ENCODE assay signal across 27 cellular contexts in the genomic region with DNA sequence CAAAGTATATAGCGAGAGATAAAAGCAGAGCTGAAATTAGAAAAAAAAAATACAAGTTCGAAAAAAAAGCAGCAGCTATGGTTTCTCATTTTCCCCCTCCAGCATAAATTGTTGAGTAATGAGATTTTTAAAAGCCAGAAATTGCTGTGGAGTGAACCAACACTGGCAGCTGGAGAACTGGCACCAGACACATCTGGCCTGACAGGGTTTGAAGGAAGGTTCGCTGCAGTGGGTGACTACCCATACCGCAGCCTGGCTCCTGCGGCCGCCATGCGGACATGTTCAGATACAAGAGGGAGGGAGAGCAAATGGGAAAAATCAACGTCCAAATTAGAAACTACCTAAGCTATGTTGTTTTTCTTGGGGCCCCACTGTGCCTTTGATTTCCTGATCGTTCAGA. TPM values are rescaled to one million over a fixed set of nuclear protein-coding genes. Genes with fewer than 3 reads are reported as not detected.
A peak's percentile ranks its signal among the peaks of the same experiment; 100 is the strongest.
DNase-seq lines count a peak whose midpoint lies in the region; ATAC-seq and TF ChIP-seq lines count a peak whose summit lies in the region.
"Had no signal": no experiment of that assay in that cellular context is flagged by ENCODE, and none has a peak within 500 bp of the region (broad histone marks: within the 10 kb centered on the region; RNA-seq: fewer than 3 reads in every experiment).

No MANE protein-coding gene starts in this region.

- intact Hi-C loops in A673 (cut with micrococcal nuclease; ENCODE audit: unreplicated experiment) = no loop called here

- no peak overlapping the region for H4K8ac ChIP-seq in H9 (replicated peaks; ENCODE audit: insufficient read length, low read depth, low read length)

- peaks cover 0 to 13% of the 10 kb centered on the region in 2 experiments; a peak in 3 of 5 replicates for H3K9me3 Mint-ChIP-seq in H9
- H3K9me3 Mint-ChIP-seq in nephron progenitor cell = no peaks in the 10 kb centered on the region
- H3K9me3 Mint-ChIP-seq: natural killer cell treated with Interleukin-12 subunit alpha and Interleukin-12 subunit beta and Interleukin-15 and Interleukin-18, amount 100 ng/mL, for 72 hours had no signal

- no peak overlapping the region for H3K27ac Mint-ChIP-seq in H9
- H3K27ac Mint-ChIP-seq in nephron progenitor cell = no peak overlapping the region
- H3K27ac Mint-ChIP-seq: activated CD8-positive, alpha-beta memory T cell treated with anti-CD3 and anti-CD28 coated beads, Interleukin-2, amount 10 ng/mL, durations not matched to agents 7 days and 5 days; natural killer cell treated with Interleukin-12 subunit alpha and Interleukin-12 subunit beta and Interleukin-15 and Interleukin-18, amount 100 ng/mL, for 72 hours; T-helper 17 cell had no signal

- peak; percentile 45 for DNase-seq in A673 (ENCODE audit: low spot score)
- peak; percentile 2 for DNase-seq in H9
- DNase-seq in adipocyte (ENCODE audit: low read depth) = peak; percentile 22
- peak; percentile 62 for DNase-seq in myocyte (ENCODE audit: low read depth)
- DNase-seq in NCI-H345 treated with DMSO at 0.1 percent for 48 hours (lab: John Stamatoyannopoulos, UW; ENCODE audit: unreplicated experiment) = no peak
- DNase-seq in nephron progenitor cell = no peak
- DNase-seq in activated T-cell treated with anti-CD3 and anti-CD28 coated beads for 4 hours = no peak
- DNase-seq: activated CD8-positive, alpha-beta memory T cell treated with anti-CD3 and anti-CD28 coated beads, Interleukin-2, amount 10 ng/mL, durations not matched to agents 7 days and 5 days; activated naive CD4-positive, alpha-beta T cell; cerebellar nuclear complex; dorsolateral prefrontal cortex; esophagus squamous epithelium; H7; hippocampal formation; left cardiac atrium; NCI-H526 treated with DMSO at 0.1 percent for 48 hours; stimulated activated naive CD4-positive, alpha-beta T cell; T-helper 17 cell had no signal

- H3K27me3 Mint-ChIP-seq in H9 (ENCODE audit: low read depth) (peaks cover 68% of the 10 kb centered on the region), nephron progenitor cell (ENCODE audit: low read depth, poor library complexity) (peaks cover 2% of the 10 kb centered on the region)

- TF ChIP-seq CTCF in A673 (conservative IDR thresholded peaks at IDR 0.05; ENCODE audit: low read depth, low read length) (no peak), H9 (conservative IDR thresholded peaks at IDR 0.05) (no peak), nephron progenitor cell (IDR thresholded peaks at IDR 0.05) (no peak)

- peaks cover 13% of the 10 kb centered on the region for H3K23me2 ChIP-seq in H9 (ENCODE audit: insufficient read length, low read depth, low read length, poor library complexity, severe bottlenecking)

- H3K14ac ChIP-seq in H9 (ENCODE audit: insufficient read depth, low read length) = no peak overlapping the region

- H3K9ac ChIP-seq in H9 (ENCODE audit: extremely low read depth, insufficient read length, low read length) (no peak overlapping the region), adipocyte (ENCODE audit: low read length) (no peak overlapping the region)

- POLR2A ChIA-PET in A673 (lab: Charles Lee; ENCODE audit: low non-redundant PET) = no interaction called here

- no peak overlapping the region for H4K5ac ChIP-seq in H9 (ENCODE audit: insufficient read length, low read depth, low read length)

- H3T11ph ChIP-seq in H9 (ENCODE audit: low read length) = no peak overlapping the region

- H3K27ac ChIP-seq in A673 (ENCODE audit: low read depth, low read length, poor library complexity, severe bottlenecking) (no peak overlapping the region), H9 (ENCODE audit: insufficient read length, low read depth, low read length) (no peak overlapping the region)
- H3K27ac ChIP-seq: adrenal gland, dorsolateral prefrontal cortex, esophagus squamous epithelium, suprapubic skin had no signal

- no TSS peak for BruUV-seq in A673 (replicated peaks; lab: Mats Ljungman, UMichigan)

- H3K79me2 ChIP-seq in H9 (ENCODE audit: insufficient read depth, low read length) = no peaks in the 10 kb centered on the region

- no peak overlapping the region for H2BK15ac ChIP-seq in H9 (ENCODE audit: low read depth, low read length)

- H3K4me3 Mint-ChIP-seq in H9 = no peak overlapping the region; a peak in 1 of 5 replicates
- no peak overlapping the region for H3K4me3 Mint-ChIP-seq in nephron progenitor cell
- H3K4me3 Mint-ChIP-seq: activated CD8-positive, alpha-beta memory T cell treated with anti-CD3 and anti-CD28 coated beads, Interleukin-2, amount 10 ng/mL, durations not matched to agents 7 days and 5 days; brain; natural killer cell treated with Interleukin-12 subunit alpha and Interleukin-12 subunit beta and Interleukin-15 and Interleukin-18, amount 100 ng/mL, for 72 hours; T-helper 17 cell had no signal

- no peak overlapping the region for H3K18ac ChIP-seq in H9 (ENCODE audit: insufficient read length, low read depth, low read length)

- no peaks in the 10 kb centered on the region for H4K20me1 ChIP-seq in H9 (ENCODE audit: control insufficient read depth, insufficient read depth, insufficient read length)

- H3K4me1 ChIP-seq in A673 (ENCODE audit: insufficient read depth, low read length, poor library complexity, severe bottlenecking) = peaks cover 10% of the 10 kb centered on the region
- no peaks in the 10 kb centered on the region for H3K4me1 ChIP-seq in H9 (ENCODE audit: insufficient read depth, low read length)
- H3K4me1 ChIP-seq in adipocyte (ENCODE audit: control insufficient read depth, insufficient read depth, low read length) = peaks cover 22% of the 10 kb centered on the region

- H3K36me3 ChIP-seq in A673 (ENCODE audit: insufficient read depth, low read length, poor library complexity, severe bottlenecking) = no peaks in the 10 kb centered on the region
- H3K36me3 ChIP-seq in adipocyte (ENCODE audit: control insufficient read depth, insufficient read depth, low read length, severe bottlenecking) = no peaks in the 10 kb centered on the region
- H3K36me3 ChIP-seq: adrenal gland, esophagus squamous epithelium, suprapubic skin had no signal

- WGBS in H9 (ENCODE audit: extremely low coverage, insufficient read length, low lambda C conversion rate) = no CpG with 5 or more reads among the region's 9 CpGs

- H3K9me3 ChIP-seq in A673 (ENCODE audit: low read depth, low read length, poor library complexity, severe bottlenecking) = no peaks in the 10 kb centered on the region
- H3K9me3 ChIP-seq in H9 (ENCODE audit: control insufficient read depth, low read depth, low read length) = peaks cover 3% of the 10 kb centered on the region
- H3K9me3 ChIP-seq in adipocyte (ENCODE audit: control insufficient read depth, low read length) = peaks cover 4% of the 10 kb centered on the region
- H3K9me3 ChIP-seq: adrenal gland, suprapubic skin had no signal

- H3K4ac ChIP-seq in H9 (ENCODE audit: low read depth, low read length) = no peak overlapping the region

- ATAC-seq in HG02571 (IDR thresholded peaks at IDR 0.05; ENCODE audit: unreplicated experiment) = no peak
- ATAC-seq: activated CD8-positive, alpha-beta memory T cell treated with anti-CD3 and anti-CD28 coated beads, Interleukin-2, amount 10 ng/mL, durations not matched to agents 7 days and 5 days; HepG2; natural killer cell treated with Interleukin-12 subunit alpha and Interleukin-12 subunit beta and Interleukin-15 and Interleukin-18, amount 100 ng/mL, for 72 hours; T-helper 17 cell had no signal

- no peak overlapping the region for H2BK5ac ChIP-seq in H9 (ENCODE audit: insufficient read length, low read length)

- H2BK20ac ChIP-seq in H9 (ENCODE audit: low read depth, low read length, poor library complexity, severe bottlenecking) = no peak overlapping the region

- no peak overlapping the region for H4K91ac ChIP-seq in H9 (ENCODE audit: insufficient read length, low read depth, low read length)

- H3K4me2 ChIP-seq in H9 (ENCODE audit: insufficient read depth, insufficient read length, low read length) = no peak overlapping the region

- H3K4me3 ChIP-seq in A673 (ENCODE audit: low read depth, low read length, poor library complexity, severe bottlenecking) (no peak overlapping the region), adipocyte (ENCODE audit: low read length) (no peak overlapping the region)
- H3K4me3 ChIP-seq: adrenal gland, dorsolateral prefrontal cortex, esophagus squamous epithelium, lung, suprapubic skin had no signal

- H2BK120ac ChIP-seq in H9 (ENCODE audit: low read depth, low read length, poor library complexity, severe bottlenecking) = no peak overlapping the region

- peaks cover 20 to 25% of the 10 kb centered on the region in 2 experiments for H3K4me1 Mint-ChIP-seq in H9
- no peaks in the 10 kb centered on the region for H3K4me1 Mint-ChIP-seq in nephron progenitor cell
- H3K4me1 Mint-ChIP-seq: activated CD8-positive, alpha-beta memory T cell treated with anti-CD3 and anti-CD28 coated beads, Interleukin-2, amount 10 ng/mL, durations not matched to agents 7 days and 5 days had no signal

- no peaks in the 10 kb centered on the region for H3K79me1 ChIP-seq in H9 (ENCODE audit: insufficient read depth, low read depth, low read length, poor library complexity, severe bottlenecking)

- H3K23ac ChIP-seq in H9 (ENCODE audit: insufficient read length, low read depth, low read length) = no peak overlapping the region

- H3K27me3 ChIP-seq in A673 (replicated peaks; ENCODE audit: insufficient read depth, low read depth, low read length, poor library complexity) = peaks cover 7% of the 10 kb centered on the region
- H3K27me3 ChIP-seq in H9 (ENCODE audit: insufficient read depth, low read length) = peaks cover 18% of the 10 kb centered on the region; the same call in 1 of the 2 replicates
- H3K27me3 ChIP-seq in adipocyte (replicated peaks; ENCODE audit: control insufficient read depth, insufficient read depth, low read length) = peaks cover 3% of the 10 kb centered on the region

- no peak overlapping the region for H2AFZ ChIP-seq in H9 (ENCODE audit: low read length)

- CTCF ChIA-PET in A673 (lab: Charles Lee) = no interaction called here

- H2BK12ac ChIP-seq in H9 (ENCODE audit: insufficient read length, low read depth, low read length) = no peak overlapping the region

- H3K56ac ChIP-seq in H9 (ENCODE audit: insufficient read length, low read depth, low read length) = no peak overlapping the region

- peaks cover 0 to 20% (median 0%) of the 10 kb centered on the region in 3 experiments; a peak in 6 of 7 replicates for H3K36me3 Mint-ChIP-seq in H9 (ENCODE audit: insufficient read depth in 1 of 3, low read depth in 3 of 3)
- H3K36me3 Mint-ChIP-seq in nephron progenitor cell (ENCODE audit: low read depth) = peaks cover 8% of the 10 kb centered on the region
- H3K36me3 Mint-ChIP-seq: activated CD8-positive, alpha-beta memory T cell treated with anti-CD3 and anti-CD28 coated beads, Interleukin-2, amount 10 ng/mL, durations not matched to agents 7 days and 5 days; brain; natural killer cell treated with Interleukin-12 subunit alpha and Interleukin-12 subunit beta and Interleukin-15 and Interleukin-18, amount 100 ng/mL, for 72 hours had no signal

- H2AK5ac ChIP-seq in H9 (ENCODE audit: insufficient read length, low read length) = no peak overlapping the region

RNA-seq across cellular contexts. Expression of a gene that starts 3.3 kb away (rescaled TPM):
- not detected in 2 replicates for total RNA-seq in A673 (2021)
- 0.68 and 1.1 TPM in 2 replicates for total RNA-seq in H9 (2021)
- 0.11 and 0.21 TPM in 2 replicates for total RNA-seq in myocyte
- polyA plus RNA-seq in myocyte (2012) = 1.1 TPM
- total RNA-seq: activated CD8-positive, alpha-beta memory T cell treated with anti-CD3 and anti-CD28 coated beads, Interleukin-2, amount 10 ng/mL, durations not matched to agents 7 days and 5 days; HepG2; mononuclear cell; natural killer cell treated with Interleukin-12 subunit alpha and Interleukin-12 subunit beta and Interleukin-15 and Interleukin-18, amount 100 ng/mL, for 72 hours; SK-MEL-5; T-helper 17 cell had no signal
- polyA plus RNA-seq: HepG2 had no signal

Comparison
In these comparisons a context has a peak if more than half of its experiments do, and no peak if none do; other contexts are left out.
1. DNase-seq: peak in A673 (single experiment), H9 (single experiment), adipocyte (single experiment) and myocyte (single experiment); none in NCI-H345 treated with DMSO at 0.1 percent for 48 hours (single experiment), nephron progenitor cell (single experiment) and activated T-cell treated with anti-CD3 and anti-CD28 coated beads for 4 hours (single experiment).